ENCODE assay signal across 10 cellular contexts in genomic region chr6:16511723-16512584, GRCh38.
DNase-seq lines count a peak whose midpoint lies in the region; ATAC-seq and TF ChIP-seq lines count a peak whose summit lies in the region.
"Had no signal": no experiment of that assay in that cellular context is flagged by ENCODE, and none has a peak within 500 bp of the region (broad histone marks: within the 10 kb centered on the region; RNA-seq: fewer than 3 reads in every experiment).

No MANE protein-coding gene starts in this region.

- no peak overlapping the region for H4K5ac ChIP-seq in H9 (ENCODE audit: insufficient read length, low read depth, low read length)

- intact Hi-C loops in mammary epithelial cell (cut with micrococcal nuclease) (loop anchor here (1.0 to 2.0 kb wide), 4 partner anchors 180 to 453 kb away; partner anchors contain the start of gene ATXN1), breast epithelium (cut with DNase I; ENCODE audit: low total_unique reads) (no loop called here)

- no peaks in the 10 kb centered on the region for H3K27me3 ChIP-seq in mammary epithelial cell (ENCODE audit: insufficient read depth, low read length)
- no peaks in the 10 kb centered on the region for H3K27me3 ChIP-seq in breast epithelium
- H3K27me3 ChIP-seq in H9 (ENCODE audit: insufficient read depth, low read length): no peaks in the 10 kb centered on the region
- H3K27me3 ChIP-seq: upper lobe of left lung had no signal

- H2BK12ac ChIP-seq in H9 (ENCODE audit: insufficient read length, low read depth, low read length): no peak overlapping the region

- no peaks in the 10 kb centered on the region for H3K79me1 ChIP-seq in H9 (ENCODE audit: insufficient read depth, low read depth, low read length, poor library complexity, severe bottlenecking)

- no peak overlapping the region for H2BK20ac ChIP-seq in H9 (ENCODE audit: low read depth, low read length, poor library complexity, severe bottlenecking)

- H2AFZ ChIP-seq in mammary epithelial cell (ENCODE audit: low read depth, low read length): no peak overlapping the region
- no peak overlapping the region for H2AFZ ChIP-seq in H9 (ENCODE audit: low read length)

- 46% methylated on average over 10 of the region's 10 CpGs for WGBS in mammary epithelial cell (ENCODE audit: low coverage, missing lambda C conversion rate)
- no CpG with 5 or more reads among the region's 10 CpGs for WGBS in H9 (ENCODE audit: extremely low coverage, insufficient read length, low lambda C conversion rate)

- H3K23ac ChIP-seq in H9 (ENCODE audit: insufficient read length, low read depth, low read length): no peak overlapping the region

- no TSS peak for BruUV-seq in mammary epithelial cell (replicated peaks; lab: Mats Ljungman, UMichigan)

- H3K27me3 Mint-ChIP-seq in stimulated activated memory B cell treated with anti-CD40 and anti-IgM and Interleukin-4, amounts not matched to agents 10 μg/mL and 1 μg/mL and 100 μg/mL, for 72 hours: no peaks in the 10 kb centered on the region
- no peaks in the 10 kb centered on the region for H3K27me3 Mint-ChIP-seq in H9 (ENCODE audit: low read depth)

- no peak overlapping the region for H3K18ac ChIP-seq in H9 (ENCODE audit: insufficient read length, low read depth, low read length)

- dilution Hi-C loops in mammary epithelial cell (cut with HindIII; ENCODE audit: low sequenced_read_pairs): loop anchor here (5.0 kb wide), 1 partner anchor 585 kb away; no protein-coding TSS in a partner anchor

- H3K4me1 ChIP-seq in mammary epithelial cell (ENCODE audit: insufficient read depth, low read length) (peaks cover 7% of the 10 kb centered on the region), breast epithelium (no peaks in the 10 kb centered on the region), H9 (ENCODE audit: insufficient read depth, low read length) (peaks cover 3% of the 10 kb centered on the region; the same call in 1 of the 2 replicates)

- in situ Hi-C loops in mammary epithelial cell (cut with MboI; ENCODE audit: low sequenced_read_pairs in 2 of 2): loop anchor here in 1 of 2 donors (25.0 kb wide), 1 partner anchor 575 kb away; no protein-coding TSS in a partner anchor

- H3T11ph ChIP-seq in H9 (ENCODE audit: low read length): no peak overlapping the region

- no peak overlapping the region for H3K4me3 ChIP-seq in mammary epithelial cell (replicated peaks in 1 of 3; ENCODE audit: insufficient read depth in 1 of 3, low read depth in 2 of 3, low read length in 3 of 3)
- no peak overlapping the region for H3K4me3 ChIP-seq in breast epithelium
- H3K4me3 ChIP-seq: upper lobe of left lung had no signal

- H2BK5ac ChIP-seq in H9 (ENCODE audit: insufficient read length, low read length): no peak overlapping the region

- H4K91ac ChIP-seq in H9 (ENCODE audit: insufficient read length, low read depth, low read length): no peak overlapping the region

- H3K4ac ChIP-seq in H9 (ENCODE audit: low read depth, low read length): no peak overlapping the region

- H3K4me2 ChIP-seq in mammary epithelial cell (ENCODE audit: insufficient read depth, low read depth, low read length) (no peak overlapping the region), H9 (ENCODE audit: insufficient read depth, insufficient read length, low read length) (no peak overlapping the region)

- H3K36me3 ChIP-seq in mammary epithelial cell (ENCODE audit: insufficient read depth, low read length) (no peaks in the 10 kb centered on the region), breast epithelium (no peaks in the 10 kb centered on the region)
- H3K36me3 ChIP-seq: upper lobe of left lung had no signal

- TF ChIP-seq POLR2A in breast epithelium (IDR thresholded peaks at IDR 0.05): no peak

- H2BK120ac ChIP-seq in H9 (ENCODE audit: low read depth, low read length, poor library complexity, severe bottlenecking): no peak overlapping the region

- no peak for TF ChIP-seq CTCF in mammary epithelial cell (conservative IDR thresholded peaks at IDR 0.05 in 1 of 2, IDR thresholded peaks at IDR 0.05 in 1 of 2; ENCODE audit: extremely low read depth in 1 of 2, insufficient read depth in 1 of 2, low read depth in 1 of 2, low read length in 2 of 2)
- TF ChIP-seq CTCF in breast epithelium (IDR thresholded peaks at IDR 0.05): no peak
- TF ChIP-seq CTCF in GM10266 (IDR thresholded peaks at IDR 0.05; ENCODE audit: control insufficient read depth, insufficient read depth, low read depth, missing control alignments): no peak
- TF ChIP-seq CTCF in H9 (conservative IDR thresholded peaks at IDR 0.05): no peak

- peaks cover 2% of the 10 kb centered on the region for H3K9me3 Mint-ChIP-seq in stimulated activated memory B cell treated with anti-CD40 and anti-IgM and Interleukin-4, amounts not matched to agents 10 μg/mL and 1 μg/mL and 100 μg/mL, for 72 hours
- no peaks in the 10 kb centered on the region for H3K9me3 Mint-ChIP-seq in H9

- H2AK5ac ChIP-seq in H9 (ENCODE audit: insufficient read length, low read length): no peak overlapping the region

- no peak overlapping the region for H3K56ac ChIP-seq in H9 (ENCODE audit: insufficient read length, low read depth, low read length)

- CTCF ChIA-PET in mammary epithelial cell (lab: Charles Lee; ENCODE audit: low non-redundant PET): interaction anchor here (0.6 kb wide), 1 partner anchor 267 kb away, joined by 3 read pairs; no protein-coding TSS in a partner anchor

- H3K79me2 ChIP-seq in mammary epithelial cell (ENCODE audit: insufficient read depth, low read length) (no peaks in the 10 kb centered on the region), H9 (ENCODE audit: insufficient read depth, low read length) (no peaks in the 10 kb centered on the region)

- H3K9ac ChIP-seq in mammary epithelial cell (ENCODE audit: insufficient read depth, low read length): no peak overlapping the region
- no peak overlapping the region for H3K9ac ChIP-seq in H9 (ENCODE audit: extremely low read depth, insufficient read length, low read length)

- DNase-seq in mammary epithelial cell: peak; percentile 14
- DNase-seq in breast epithelium (ENCODE audit: low spot score in 2 of 2): no peak
- peak; percentile 18 for DNase-seq in activated effector memory CD4-positive, alpha-beta T cell treated with Interleukin-2 at 50 U/mL for 16 hours
- no peak for DNase-seq in medulla oblongata (ENCODE audit: extremely low spot score)
- DNase-seq in GM10266 (ENCODE audit: extremely low spot score): no peak
- DNase-seq in H9: no peak
- DNase-seq: upper lobe of left lung had no signal

- H3K4me3 Mint-ChIP-seq in stimulated activated memory B cell treated with anti-CD40 and anti-IgM and Interleukin-4, amounts not matched to agents 10 μg/mL and 1 μg/mL and 100 μg/mL, for 72 hours: peak overlapping the region; percentile 16
- H3K4me3 Mint-ChIP-seq in H9: no peak overlapping the region; a peak in 1 of 5 replicates

- peak; percentile 48 for ATAC-seq in HG03571 (IDR thresholded peaks at IDR 0.05; ENCODE audit: unreplicated experiment)
- ATAC-seq in stimulated activated memory B cell treated with anti-CD40 and anti-IgM and Interleukin-4, amounts not matched to agents 10 μg/mL and 1 μg/mL and 100 μg/mL, for 72 hours: peak; percentile 88

- no peak overlapping the region for H4K8ac ChIP-seq in H9 (replicated peaks; ENCODE audit: insufficient read length, low read depth, low read length)

- H4K20me1 ChIP-seq in mammary epithelial cell (ENCODE audit: insufficient read depth, low read length): no peaks in the 10 kb centered on the region
- no peaks in the 10 kb centered on the region for H4K20me1 ChIP-seq in H9 (ENCODE audit: control insufficient read depth, insufficient read depth, insufficient read length)

- no peak overlapping the region for H2BK15ac ChIP-seq in H9 (ENCODE audit: low read depth, low read length)

- H3K27ac Mint-ChIP-seq in stimulated activated memory B cell treated with anti-CD40 and anti-IgM and Interleukin-4, amounts not matched to agents 10 μg/mL and 1 μg/mL and 100 μg/mL, for 72 hours: peak overlapping the region; percentile 80
- no peak overlapping the region; a peak in 1 of 7 replicates for H3K27ac Mint-ChIP-seq in H9

- H3K27ac ChIP-seq in mammary epithelial cell (ENCODE audit: insufficient read depth, low read depth, low read length): no peak overlapping the region
- peak overlapping the region in 1 of 2 donors; percentile 20 for H3K27ac ChIP-seq in breast epithelium
- no peak overlapping the region for H3K27ac ChIP-seq in H9 (ENCODE audit: insufficient read length, low read depth, low read length)
- H3K27ac ChIP-seq: upper lobe of left lung, VCaP had no signal

- H3K23me2 ChIP-seq in H9 (ENCODE audit: insufficient read length, low read depth, low read length, poor library complexity, severe bottlenecking): no peaks in the 10 kb centered on the region

- H3K14ac ChIP-seq in H9 (ENCODE audit: insufficient read depth, low read length): no peak overlapping the region

- H3K4me1 Mint-ChIP-seq in stimulated activated memory B cell treated with anti-CD40 and anti-IgM and Interleukin-4, amounts not matched to agents 10 μg/mL and 1 μg/mL and 100 μg/mL, for 72 hours: peaks cover 76% of the 10 kb centered on the region
- peaks cover 21% of the 10 kb centered on the region in 2 experiments for H3K4me1 Mint-ChIP-seq in H9

- H3K9me3 ChIP-seq in mammary epithelial cell (replicated peaks; ENCODE audit: insufficient read depth, low read length) (no peaks in the 10 kb centered on the region), breast epithelium (no peaks in the 10 kb centered on the region), H9 (ENCODE audit: control insufficient read depth, low read depth, low read length) (no peaks in the 10 kb centered on the region)
- H3K9me3 ChIP-seq: upper lobe of left lung had no signal

- H3K36me3 Mint-ChIP-seq in stimulated activated memory B cell treated with anti-CD40 and anti-IgM and Interleukin-4, amounts not matched to agents 10 μg/mL and 1 μg/mL and 100 μg/mL, for 72 hours: peaks cover 40% of the 10 kb centered on the region
- no peaks in the 10 kb centered on the region for H3K36me3 Mint-ChIP-seq in H9 (ENCODE audit: insufficient read depth in 1 of 3, low read depth in 3 of 3)

Comparison
In these comparisons a context has a peak if more than half of its experiments do, and no peak if none do; other contexts are left out.
1. DNase-seq: peak in mammary epithelial cell (single experiment) and activated effector memory CD4-positive, alpha-beta T cell treated with Interleukin-2 at 50 U/mL for 16 hours (single experiment); none in breast epithelium (0 of 2), medulla oblongata (single experiment), GM10266 (single experiment) and H9 (single experiment).